16 cellular contexts compared by ENCODE assay signal in the genomic region with DNA sequence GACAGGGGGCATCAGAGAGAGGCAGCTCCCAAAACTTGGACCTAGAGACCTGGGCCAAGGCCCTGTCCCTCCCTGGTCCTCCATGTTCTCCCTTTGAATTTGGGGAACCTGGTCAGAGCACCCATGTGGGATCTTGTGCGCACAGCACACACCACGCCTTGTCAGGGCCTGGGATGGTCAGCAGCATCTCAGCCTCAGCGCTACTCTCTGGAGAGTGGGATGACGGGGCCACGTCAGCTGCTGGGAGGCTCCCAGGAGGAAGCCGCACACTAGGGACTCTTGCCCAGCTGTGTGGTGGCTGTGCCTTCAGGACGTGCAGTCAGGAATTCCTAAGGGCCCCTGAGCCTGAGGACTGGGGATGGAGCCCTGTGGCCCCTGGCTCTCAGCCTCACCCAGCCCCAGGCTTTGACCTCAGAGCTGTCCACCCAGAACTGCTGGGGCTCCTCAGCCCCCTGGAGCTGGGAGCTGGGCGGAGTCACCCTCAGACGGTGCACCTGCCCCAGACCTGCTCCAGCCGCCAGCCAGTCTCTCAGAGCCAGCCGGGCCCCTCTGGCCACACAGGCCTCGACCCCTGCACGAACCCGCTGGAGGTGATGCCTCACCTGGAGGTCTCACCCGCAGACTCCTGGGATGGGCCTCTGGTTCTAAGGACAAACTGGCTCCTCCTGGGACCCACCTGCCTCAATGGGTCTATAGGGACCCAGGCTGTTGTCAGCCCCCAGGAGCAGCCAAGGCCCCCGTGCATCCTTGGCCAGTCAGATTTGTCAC. TPM values are rescaled to one million over a fixed set of nuclear protein-coding genes. Genes with fewer than 3 reads are reported as not detected.
A peak's percentile ranks its signal among the peaks of the same experiment; 100 is the strongest.
DNase-seq lines count a peak whose midpoint lies in the region; ATAC-seq, FAIRE-seq and TF ChIP-seq lines count a peak whose summit lies in the region.
"Had no signal": no experiment of that assay in that cellular context is flagged by ENCODE, and none has a peak within 500 bp of the region (broad histone marks: within the 10 kb centered on the region; RNA-seq: fewer than 3 reads in every experiment).

No MANE protein-coding gene starts in this region.

- peak; percentile 59 for DNase-seq in DMS 273 (lab: John Stamatoyannopoulos, UW; ENCODE audit: unreplicated experiment)
- DNase-seq in DMS 273 treated with DMSO at 0.1 percent for 48 hours (lab: John Stamatoyannopoulos, UW) = no peak
- DNase-seq in body of pancreas = no peak
- DNase-seq in HepG2 (ENCODE audit: low spot score) = no peak
- no peak for DNase-seq in tibial artery
- no peak for DNase-seq in hippocampal formation (lab: John Stamatoyannopoulos, UW)
- no peak for DNase-seq in stimulated activated effector memory CD8-positive, alpha-beta T cell treated with anti-CD3 and anti-CD28 coated beads, Interleukin-12 subunit alpha, Interleukin-12 subunit beta, amount 100 ng/mL, for 72 hours (ENCODE audit: low spot score in 2 of 2)
- no peak for DNase-seq in T-helper 17 cell
- DNase-seq: activated gamma-delta T cell treated with Interleukin-2 at 50 U/mL for 16 hours; CD8-positive, alpha-beta T cell; GDM1 had no signal

- TF ChIP-seq POLR2A in body of pancreas (IDR thresholded peaks at IDR 0.05) (no peak), HepG2 (IDR thresholded peaks at IDR 0.05; ENCODE audit: insufficient read depth in 1 of 2, low read depth in 2 of 2, low read length in 2 of 2) (no peak)

- peaks cover 5% of the 10 kb centered on the region for H3K4me1 Mint-ChIP-seq in stimulated activated effector memory CD8-positive, alpha-beta T cell treated with anti-CD3 and anti-CD28 coated beads, Interleukin-12 subunit alpha, Interleukin-12 subunit beta, amount 100 ng/mL, for 72 hours
- no peaks in the 10 kb centered on the region for H3K4me1 Mint-ChIP-seq in T-helper 17 cell

- H4K20me1 ChIP-seq in HepG2 (ENCODE audit: insufficient read depth, low read length) = peaks cover 30% of the 10 kb centered on the region; the same call in 1 of the 2 replicates

- POLR2A ChIA-PET in HepG2 (lab: Yijun Ruan, JAX) = interaction anchor here (1.0 to 2.6 kb wide), 2 partner anchors 135 to 140 kb away, joined by 3 to 25 read pairs; no protein-coding TSS in a partner anchor

- H3K4me3 ChIP-seq in body of pancreas (no peak overlapping the region), HepG2 (replicated peaks in 1 of 3; ENCODE audit: insufficient read depth in 1 of 3, low read depth in 2 of 3, low read length in 3 of 3) (no peak overlapping the region), tibial artery (no peak overlapping the region)
- H3K4me3 ChIP-seq: psoas muscle had no signal

- no TSS peak for BruUV-seq in HepG2 (replicated peaks; lab: Mats Ljungman, UMichigan)

- H3K27ac ChIP-seq in body of pancreas = peak overlapping the region; percentile 45 to 80 (median 74)
- H3K27ac ChIP-seq in HepG2 (ENCODE audit: extremely low read length, insufficient read depth, low read length) = no peak overlapping the region
- H3K27ac ChIP-seq in tibial artery = peak overlapping the region; percentile 42 to 77
- H3K27ac ChIP-seq: 22Rv1, psoas muscle had no signal

- no peaks in the 10 kb centered on the region for H3K9me3 Mint-ChIP-seq in stimulated activated effector memory CD8-positive, alpha-beta T cell treated with anti-CD3 and anti-CD28 coated beads, Interleukin-12 subunit alpha, Interleukin-12 subunit beta, amount 100 ng/mL, for 72 hours
- H3K9me3 Mint-ChIP-seq: CD8-positive, alpha-beta T cell; type B pancreatic cell had no signal

- CTCF ChIA-PET in HepG2 (lab: Yijun Ruan, JAX; ENCODE audit: low intra/inter-chr PET ratio, low total read pairs) = no interaction called here

- no peak overlapping the region for H3K9ac ChIP-seq in HepG2 (ENCODE audit: insufficient read depth, low read depth, low read length)
- H3K9ac ChIP-seq: SK-N-SH had no signal

- H3K27me3 Mint-ChIP-seq in T-helper 17 cell = peaks cover 7% of the 10 kb centered on the region
- H3K27me3 Mint-ChIP-seq: type B pancreatic cell had no signal

- H3K79me2 ChIP-seq in HepG2 (ENCODE audit: insufficient read depth, low read length) = no peaks in the 10 kb centered on the region

- no peak for TF ChIP-seq RAD21 in HepG2 (CRISPR knock-in tag; IDR thresholded peaks at IDR 0.05)

- no peak overlapping the region for H3K4me2 ChIP-seq in HepG2 (ENCODE audit: low read depth, low read length)
- H3K4me2 ChIP-seq: SK-N-SH had no signal

- H3K4me3 Mint-ChIP-seq in stimulated activated effector memory CD8-positive, alpha-beta T cell treated with anti-CD3 and anti-CD28 coated beads, Interleukin-12 subunit alpha, Interleukin-12 subunit beta, amount 100 ng/mL, for 72 hours = no peak overlapping the region
- H3K4me3 Mint-ChIP-seq in T-helper 17 cell = no peak overlapping the region
- H3K4me3 Mint-ChIP-seq: CD8-positive, alpha-beta T cell; type B pancreatic cell had no signal

- H3K36me3 ChIP-seq in body of pancreas (replicated peaks in 1 of 2; ENCODE audit: insufficient read depth in 1 of 2, low read depth in 2 of 2) = no peaks in the 10 kb centered on the region
- H3K36me3 ChIP-seq in HepG2 (replicated peaks in 1 of 2; ENCODE audit: control insufficient read depth in 1 of 2, insufficient read depth in 2 of 2, low read length in 2 of 2) = no peaks in the 10 kb centered on the region
- no peaks in the 10 kb centered on the region for H3K36me3 ChIP-seq in tibial artery

- no peak overlapping the region for H3K27ac Mint-ChIP-seq in stimulated activated effector memory CD8-positive, alpha-beta T cell treated with anti-CD3 and anti-CD28 coated beads, Interleukin-12 subunit alpha, Interleukin-12 subunit beta, amount 100 ng/mL, for 72 hours
- H3K27ac Mint-ChIP-seq in T-helper 17 cell = no peak overlapping the region
- H3K27ac Mint-ChIP-seq: CD8-positive, alpha-beta T cell; type B pancreatic cell had no signal

- TF ChIP-seq EP300 in HepG2 (IDR thresholded peaks at IDR 0.05; ENCODE audit: low read depth in 2 of 2, low read length in 2 of 2) = no peak
- TF ChIP-seq EP300 in HepG2 (CRISPR knock-in tag; IDR thresholded peaks at IDR 0.05; ENCODE audit: borderline replicate concordance) = no peak

- H2AFZ ChIP-seq in HepG2 (ENCODE audit: low read length) = no peak overlapping the region

- FAIRE-seq in HepG2 (lab: Jason Lieb, UNC) = no peak
- FAIRE-seq: GM18507 had no signal

- H3K9me3 ChIP-seq in body of pancreas = no peaks in the 10 kb centered on the region
- no peaks in the 10 kb centered on the region for H3K9me3 ChIP-seq in HepG2 (ENCODE audit: low read length)
- H3K9me3 ChIP-seq in tibial artery = no peaks in the 10 kb centered on the region
- no peaks in the 10 kb centered on the region for H3K9me3 ChIP-seq in T-helper 17 cell (ENCODE audit: control insufficient read depth, low read length, poor library complexity, severe bottlenecking)
- H3K9me3 ChIP-seq: psoas muscle, SK-N-SH had no signal

- in situ Hi-C loops in HepG2 (cut with HindIII; ENCODE audit: extremely low pct_ligation_motif_present, low pct_unique_long_range_greater_than_20kb) = no loop called here

- H3K27me3 ChIP-seq in body of pancreas = no peaks in the 10 kb centered on the region
- H3K27me3 ChIP-seq in HepG2 (ENCODE audit: control insufficient read depth in 1 of 2, insufficient read depth in 2 of 2, low read length in 2 of 2) = peaks cover 39 to 90% of the 10 kb centered on the region in 2 experiments
- no peaks in the 10 kb centered on the region for H3K27me3 ChIP-seq in tibial artery

- no peaks in the 10 kb centered on the region for H3K36me3 Mint-ChIP-seq in stimulated activated effector memory CD8-positive, alpha-beta T cell treated with anti-CD3 and anti-CD28 coated beads, Interleukin-12 subunit alpha, Interleukin-12 subunit beta, amount 100 ng/mL, for 72 hours
- H3K36me3 Mint-ChIP-seq in T-helper 17 cell (ENCODE audit: low read depth) = no peaks in the 10 kb centered on the region
- H3K36me3 Mint-ChIP-seq: CD8-positive, alpha-beta T cell; type B pancreatic cell had no signal

- intact Hi-C loops in body of pancreas (cut with DNase I) (no loop called here), HepG2 (cut with micrococcal nuclease; ENCODE audit: unreplicated experiment) (no loop called here), tibial artery (cut with DNase I; ENCODE audit: low total_unique reads) (loop anchor here (10.0 kb wide), 1 partner anchor 50 kb away; no protein-coding TSS in a partner anchor)

- H3K4me1 ChIP-seq in body of pancreas (peaks cover 57% of the 10 kb centered on the region), HepG2 (ENCODE audit: insufficient read depth, low read length) (peaks cover 64% of the 10 kb centered on the region), tibial artery (peaks cover 5 to 45% (median 38%) of the 10 kb centered on the region in 4 donors)

- TF ChIP-seq CTCF in body of pancreas (IDR thresholded peaks at IDR 0.05) = no peak
- TF ChIP-seq CTCF in HepG2 (CRISPR knock-in tag; IDR thresholded peaks at IDR 0.05) = no peak
- TF ChIP-seq CTCF in tibial artery (IDR thresholded peaks at IDR 0.05) = no peak

- WGBS in body of pancreas, 2 donors = 79 to 87% methylated on average over 6 to 15 of the region's 16 CpGs
- WGBS in HepG2 (ENCODE audit: low lambda C conversion rate) = 31% methylated on average over 14 of the region's 16 CpGs

- ATAC-seq in body of pancreas = no peak
- no peak for ATAC-seq in HepG2
- ATAC-seq in stimulated activated effector memory CD8-positive, alpha-beta T cell treated with anti-CD3 and anti-CD28 coated beads, Interleukin-12 subunit alpha, Interleukin-12 subunit beta, amount 100 ng/mL, for 72 hours = no peak
- ATAC-seq in T-helper 17 cell = no peak
- ATAC-seq: CD8-positive, alpha-beta T cell had no signal

RNA-seq across cellular contexts. Expression of gene EGFL7, which starts 38.3 kb away (rescaled TPM):
- 10 to 100 TPM; 14.8 to 47.0 TPM for total RNA-seq in body of pancreas
- total RNA-seq in HepG2 (2016; rRNA removed; fragmentation: Illumina TruSeq; extraction: Trizol) = 0.20 TPM in 1 of 2 replicates, not detected in the other
- total RNA-seq in HepG2 (2016; cell fraction: cytosol; rRNA removed; fragmentation: Illumina TruSeq; extraction: Trizol; ENCODE audit: low read depth) = 0.61 and 0.88 TPM in 2 replicates
- 0.19 and 0.32 TPM in 2 replicates for total RNA-seq in HepG2 (2016; cell fraction: insoluble cytoplasmic fraction; rRNA removed; fragmentation: Illumina TruSeq; extraction: Trizol)
- total RNA-seq in HepG2 (2016; cell fraction: membrane; rRNA removed; fragmentation: Illumina TruSeq; extraction: Trizol) = 0.59 and 0.93 TPM in 2 replicates
- total RNA-seq in HepG2 (2016; cell fraction: nucleus; rRNA removed; fragmentation: Illumina TruSeq; extraction: Trizol) = 0.40 TPM in 1 of 2 replicates, not detected in the other
- 5.1 and 10.3 TPM in 2 replicates for polyA plus RNA-seq in HepG2 (2011; rRNA removed)
- 7.6 and 12.5 TPM in 2 replicates for polyA plus RNA-seq in HepG2 (2011; cell fraction: cytosol; rRNA removed)
- polyA plus RNA-seq in HepG2 (2011; cell fraction: nucleus; rRNA removed) = 20.6 and 22.6 TPM in 2 replicates
- 1.6 and 2.3 TPM in 2 replicates for polyA plus RNA-seq in HepG2 (2012)
- polyA plus RNA-seq in HepG2 (2016; cell fraction: cytosol; fragmentation: Illumina TruSeq; extraction: Trizol; ENCODE audit: low read depth) = 0.54 and 0.89 TPM in 2 replicates
- 0.20 and 0.56 TPM in 2 replicates for polyA plus RNA-seq in HepG2 (2016; cell fraction: insoluble cytoplasmic fraction; fragmentation: Illumina TruSeq; extraction: Trizol; ENCODE audit: low read depth)
- polyA plus RNA-seq in HepG2 (2016; cell fraction: membrane; fragmentation: Illumina TruSeq; extraction: Trizol; ENCODE audit: low read depth) = 0.68 and 0.72 TPM in 2 replicates
- polyA plus RNA-seq in HepG2 (2016; cell fraction: nucleus; fragmentation: Illumina TruSeq; extraction: Trizol; ENCODE audit: insufficient read depth, low read depth) = not detected in 2 replicates
- polyA minus RNA-seq in HepG2 (2011; rRNA and poly(A)+ RNA removed; ENCODE audit: low replicate concordance) = 3.6 and 4.7 TPM in 2 replicates
- polyA minus RNA-seq in HepG2 (2011; cell fraction: cytosol; rRNA and poly(A)+ RNA removed) = 3.1 and 3.3 TPM in 2 replicates
- 1.9 and 3.0 TPM in 2 replicates for polyA minus RNA-seq in HepG2 (2011; cell fraction: nucleus; rRNA and poly(A)+ RNA removed)
- total RNA-seq in T-helper 17 cell = 1 to 10 TPM in 1 of 2 donors, not detected in 1; 5.7 TPM
- total RNA-seq: CD8-positive, alpha-beta T cell had no signal
